Comparison of ENCODE assay signal across 22 cellular contexts in genomic region chr3:127072221-127072771, GRCh38.
DNase-seq lines count a peak whose midpoint lies in the region; ATAC-seq and TF ChIP-seq lines count a peak whose summit lies in the region.
"Had no signal": no experiment of that assay in that cellular context is flagged by ENCODE, and none has a peak within 500 bp of the region (broad histone marks: within the 10 kb centered on the region; RNA-seq: fewer than 3 reads in every experiment).

No MANE protein-coding gene starts in this region.

- H3K36me3 Mint-ChIP-seq in T-helper 1 cell treated with Interleukin-12 subunit alpha and Interleukin-12 subunit beta and Interleukin-4 antibody, amounts not matched to agents 30 μg/mL and 1 μg/mL, for 36 hours (ENCODE audit: low read depth) = no peaks in the 10 kb centered on the region
- no peaks in the 10 kb centered on the region for H3K36me3 Mint-ChIP-seq in CD14-positive monocyte

- WGBS in spleen, 5 donors = 79 to 87% (median 81%) methylated on average over 9 to 10 of the region's 10 CpGs
- WGBS in stomach, 5 donors = 87 to 90% (median 88%) methylated on average over 6 to 10 of the region's 10 CpGs

- H3K4me1 ChIP-seq in spleen = no peaks in the 10 kb centered on the region
- H3K4me1 ChIP-seq in stomach = peaks cover 0 to 10% (median 0%) of the 10 kb centered on the region in 4 donors

- peaks cover 0 to 50% (median 0%) of the 10 kb centered on the region in 7 donors for H3K27me3 ChIP-seq in spleen (replicated peaks in 1 of 7)
- peaks cover 0 to 32% (median 0%) of the 10 kb centered on the region in 3 donors for H3K27me3 ChIP-seq in stomach

- TF ChIP-seq CTCF in CD14-positive monocyte (IDR thresholded peaks at IDR 0.05) (no peak), spleen (IDR thresholded peaks at IDR 0.05 in 8 of 11, conservative IDR thresholded peaks at IDR 0.05 in 3 of 11) (no peak), stomach (IDR thresholded peaks at IDR 0.05) (no peak)

- H3K27me3 Mint-ChIP-seq in T-helper 1 cell treated with Interleukin-12 subunit alpha and Interleukin-12 subunit beta and Interleukin-4 antibody, amounts not matched to agents 30 μg/mL and 1 μg/mL, for 36 hours (ENCODE audit: low read depth) = no peaks in the 10 kb centered on the region
- H3K27me3 Mint-ChIP-seq in CD14-positive monocyte (ENCODE audit: low read depth in 3 of 3) = peaks cover 1 to 9% (median 6%) of the 10 kb centered on the region in 3 donors

- no peaks in the 10 kb centered on the region for H3K9me3 Mint-ChIP-seq in T-helper 1 cell treated with Interleukin-12 subunit alpha and Interleukin-12 subunit beta and Interleukin-4 antibody, amounts not matched to agents 30 μg/mL and 1 μg/mL, for 36 hours
- H3K9me3 Mint-ChIP-seq in CD14-positive monocyte = peaks cover 0 to 6% (median 2%) of the 10 kb centered on the region in 7 donors

- no peak overlapping the region for H3K4me3 Mint-ChIP-seq in T-helper 1 cell treated with Interleukin-12 subunit alpha and Interleukin-12 subunit beta and Interleukin-4 antibody, amounts not matched to agents 30 μg/mL and 1 μg/mL, for 36 hours
- no peak overlapping the region for H3K4me3 Mint-ChIP-seq in CD14-positive monocyte

- peak overlapping the region; percentile 31 for H3K27ac Mint-ChIP-seq in T-helper 1 cell treated with Interleukin-12 subunit alpha and Interleukin-12 subunit beta and Interleukin-4 antibody, amounts not matched to agents 30 μg/mL and 1 μg/mL, for 36 hours
- H3K27ac Mint-ChIP-seq in CD14-positive monocyte = peak overlapping the region in 1 of 7 donors; percentile 49

- no peaks in the 10 kb centered on the region for H3K36me3 ChIP-seq in spleen
- H3K36me3 ChIP-seq in stomach = no peaks in the 10 kb centered on the region

- intact Hi-C loops in CD14-positive monocyte (cut with micrococcal nuclease) = no loop called here
- intact Hi-C loops in spleen (cut with DNase I; ENCODE audit: low total_unique reads) = no loop called here
- intact Hi-C loops in stomach (cut with DNase I; ENCODE audit: low total_unique reads) = no loop called here

- TF ChIP-seq POLR2A in spleen (IDR thresholded peaks at IDR 0.05) = no peak
- no peak for TF ChIP-seq POLR2A in stomach (IDR thresholded peaks at IDR 0.05)

- H3K27ac ChIP-seq in spleen = no peak overlapping the region
- no peak overlapping the region for H3K27ac ChIP-seq in stomach
- H3K27ac ChIP-seq: 22Rv1 had no signal

- no peak for ATAC-seq in HG03139 (IDR thresholded peaks at IDR 0.05; ENCODE audit: unreplicated experiment)
- ATAC-seq: SK-N-SH treated with all-trans-retinoic acid at 6 μM for 48 hours had no signal

- no peaks in the 10 kb centered on the region for H3K9me3 ChIP-seq in spleen
- no peaks in the 10 kb centered on the region for H3K9me3 ChIP-seq in stomach

- DNase-seq in T-helper 1 cell (no peak), CD14-positive monocyte (ENCODE audit: low spot score) (peak; percentile 7), islet precursor cell (peak; percentile 43), spleen (peak; percentile 66), GM19238 (ENCODE audit: insufficient read length, low spot score) (no peak), stomach (no peak)
- DNase-seq: COR-L47; DMS 273 treated with DMSO at 0.1 percent for 48 hours; GDM1; GOT3; MM.1S; NCI-H1092 treated with DMSO at 0.1 percent for 48 hours; NCI-H146; NCI-H2081 treated with DMSO at 0.1 percent for 48 hours; NCI-H446 treated with DMSO at 0.1 percent for 48 hours; NCI-H748 treated with DMSO at 0.1 percent for 48 hours; NK-92 treated with Interleukin-12 subunit alpha and Interleukin-12 subunit beta, amount 100 ng/mL, for 24 hours; SIG-M5 had no signal

- H3K4me3 ChIP-seq in spleen (no peak overlapping the region), stomach (no peak overlapping the region)

- TF ChIP-seq EP300 in stomach (IDR thresholded peaks at IDR 0.05) = no peak

- H3K4me1 Mint-ChIP-seq in T-helper 1 cell treated with Interleukin-12 subunit alpha and Interleukin-12 subunit beta and Interleukin-4 antibody, amounts not matched to agents 30 μg/mL and 1 μg/mL, for 36 hours (ENCODE audit: low read depth) = peaks cover 12% of the 10 kb centered on the region
- no peaks in the 10 kb centered on the region for H3K4me1 Mint-ChIP-seq in CD14-positive monocyte

Comparison
In these comparisons a context has a peak if more than half of its experiments do, and no peak if none do; other contexts are left out.
1. DNase-seq: peak in CD14-positive monocyte (single experiment), islet precursor cell (single experiment) and spleen (single experiment); none in T-helper 1 cell (0 of 5), GM19238 (single experiment) and stomach (single experiment).